ENCODE assay signal across 1 cellular context in genomic region chr3:32010699-32011098, GRCh38. TPM values are rescaled to one million over a fixed set of nuclear protein-coding genes. Genes with fewer than 3 reads are reported as not detected.
"Had no signal": no experiment of that assay in that cellular context is flagged by ENCODE, and none has a peak within 500 bp of the region (broad histone marks: within the 10 kb centered on the region; RNA-seq: fewer than 3 reads in every experiment).

No MANE protein-coding gene starts in this region.

RNA-seq across cellular contexts. Expression of gene ZNF860, which starts 29.1 kb away (rescaled TPM):
- total RNA-seq: natural killer cell treated with Interleukin-12 subunit alpha and Interleukin-12 subunit beta and Interleukin-15 and Interleukin-18, amount 100 ng/mL, for 72 hours had no signal
